In genomic region chr11:125412509-125412908, GRCh38 we compare ENCODE assay signal across 1 cellular context.
TF ChIP-seq lines count a peak whose summit lies in the region.

No MANE protein-coding gene starts in this region.

TF ChIP-seq in H1, 55 proteins besides CTCF, POLR2A, EP300 and RAD21:
- TF ChIP-seq JUND (IDR thresholded peaks at IDR 0.05; ENCODE audit: low read length): no peak
- TF ChIP-seq POU5F1 (IDR thresholded peaks at IDR 0.05; ENCODE audit: low read depth, low read length): no peak
- TF ChIP-seq ASH2L (IDR thresholded peaks at IDR 0.05; ENCODE audit: low read length): no peak
- no peak for TF ChIP-seq KDM4A (IDR thresholded peaks at IDR 0.05; ENCODE audit: low read depth, low read length, severe bottlenecking)
- no peak for TF ChIP-seq MAFK (IDR thresholded peaks at IDR 0.05; ENCODE audit: low read depth, low read length)
- TF ChIP-seq TAF7 (optimal IDR thresholded peaks at IDR 0.05; ENCODE audit: borderline replicate concordance, low read depth, low read length): no peak
- TF ChIP-seq SRF (IDR thresholded peaks at IDR 0.05; ENCODE audit: low read depth, low read length): no peak
- TF ChIP-seq E2F6 (IDR thresholded peaks at IDR 0.05): no peak
- TF ChIP-seq SP2 (IDR thresholded peaks at IDR 0.05; ENCODE audit: low read length): no peak
- TF ChIP-seq SP1 (IDR thresholded peaks at IDR 0.05; ENCODE audit: low read depth, low read length): no peak
- TF ChIP-seq EGR1 (IDR thresholded peaks at IDR 0.05; ENCODE audit: borderline replicate concordance, low read depth, low read length): no peak
- no peak for TF ChIP-seq EZH2 (IDR thresholded peaks at IDR 0.05; ENCODE audit: low read depth, low read length, severe bottlenecking)
